Comparison of ENCODE assay signal across 13 cellular contexts in the genomic region with DNA sequence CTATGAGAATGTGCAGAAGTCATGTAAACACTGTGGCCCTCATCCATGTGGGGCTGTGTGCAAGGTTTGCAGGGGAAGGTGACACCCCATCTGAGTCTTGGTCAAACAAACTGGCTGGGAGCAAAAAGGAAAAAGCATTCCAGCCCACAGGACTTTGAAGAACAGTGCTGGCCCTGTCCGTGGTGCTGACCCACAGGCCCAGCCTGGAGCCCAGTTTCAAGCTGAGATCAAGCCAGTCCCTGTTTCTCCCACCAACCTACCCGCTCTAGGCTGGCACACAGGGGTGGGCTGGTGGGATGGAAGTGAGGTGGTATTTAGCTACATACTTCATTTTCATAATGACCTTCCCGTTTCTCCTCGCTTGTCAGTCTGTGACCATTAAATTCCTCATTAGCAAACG. TPM values are rescaled to one million over a fixed set of nuclear protein-coding genes. Genes with fewer than 3 reads are reported as not detected.
A peak's percentile ranks its signal among the peaks of the same experiment; 100 is the strongest.
DNase-seq lines count a peak whose midpoint lies in the region; ATAC-seq, FAIRE-seq and TF ChIP-seq lines count a peak whose summit lies in the region.
"Had no signal": no experiment of that assay in that cellular context is flagged by ENCODE, and none has a peak within 500 bp of the region (broad histone marks: within the 10 kb centered on the region; RNA-seq: fewer than 3 reads in every experiment).

No MANE protein-coding gene starts in this region.

- no peak for FAIRE-seq in kidney (lab: Jason Lieb, UNC)

- no peaks in the 10 kb centered on the region for H3K4me1 ChIP-seq in kidney (ENCODE audit: control insufficient read depth in 1 of 2, insufficient read depth in 1 of 2, low read depth in 1 of 2, low read length in 2 of 2)

- no peaks in the 10 kb centered on the region for H3K36me3 ChIP-seq in kidney (ENCODE audit: control insufficient read depth in 1 of 2, insufficient read depth in 2 of 2, low read length in 2 of 2)

- H3K27me3 Mint-ChIP-seq in activated CD4-positive, alpha-beta memory T cell treated with anti-CD3 and anti-CD28 coated beads for 36 hours, result peaks cover 19% of the 10 kb centered on the region
- H3K27me3 Mint-ChIP-seq in activated CD8-positive, alpha-beta T cell treated with anti-CD3 and anti-CD28 coated beads, Interleukin-2, amount 10 ng/mL, durations not matched to agents 7 days and 5 days (ENCODE audit: low read depth), result peaks cover 9% of the 10 kb centered on the region

- no peaks in the 10 kb centered on the region for H3K36me3 Mint-ChIP-seq in activated CD4-positive, alpha-beta memory T cell treated with anti-CD3 and anti-CD28 coated beads for 36 hours
- H3K36me3 Mint-ChIP-seq in activated CD8-positive, alpha-beta T cell treated with anti-CD3 and anti-CD28 coated beads, Interleukin-2, amount 10 ng/mL, durations not matched to agents 7 days and 5 days (ENCODE audit: low read depth), result no peaks in the 10 kb centered on the region

- no peaks in the 10 kb centered on the region for H3K4me1 Mint-ChIP-seq in activated CD4-positive, alpha-beta memory T cell treated with anti-CD3 and anti-CD28 coated beads for 36 hours (ENCODE audit: low read depth)
- peaks cover 23% of the 10 kb centered on the region for H3K4me1 Mint-ChIP-seq in activated CD8-positive, alpha-beta T cell treated with anti-CD3 and anti-CD28 coated beads, Interleukin-2, amount 10 ng/mL, durations not matched to agents 7 days and 5 days (ENCODE audit: low read depth)
- H3K4me1 Mint-ChIP-seq: activated CD4-positive, alpha-beta T cell treated with anti-CD3 and anti-CD28 coated beads for 36 hours had no signal

- POLR2A ChIA-PET in activated CD4-positive, alpha-beta memory T cell treated with anti-CD3 and anti-CD28 coated beads for 36 hours (lab: Charles Lee), result no interaction called here
- POLR2A ChIA-PET in activated CD8-positive, alpha-beta T cell treated with anti-CD3 and anti-CD28 coated beads, Interleukin-2, amount 10 ng/mL, durations not matched to agents 7 days and 5 days (lab: Charles Lee), result no interaction called here

- CTCF ChIA-PET in activated CD4-positive, alpha-beta memory T cell treated with anti-CD3 and anti-CD28 coated beads for 36 hours (lab: Charles Lee), result interaction anchor here (1.1 to 3.8 kb wide), 2 partner anchors 9 to 12 kb away, joined by 3 to 25 read pairs; partner anchors contain the start of gene RPL38
- CTCF ChIA-PET in activated CD8-positive, alpha-beta T cell treated with anti-CD3 and anti-CD28 coated beads, Interleukin-2, amount 10 ng/mL, durations not matched to agents 7 days and 5 days (lab: Charles Lee), result interaction anchor here (0.9 to 5.6 kb wide), 3 partner anchors 9 to 101 kb away, joined by 3 to 47 read pairs (median 6); partner anchors contain the start of gene RPL38

- DNase-seq in left ventricle myocardium superior, result no peak
- no peak for DNase-seq in Right ventricle myocardium inferior (ENCODE audit: missing footprints)
- DNase-seq in astrocyte of the hippocampus (ENCODE audit: low read depth, low spot score), result peak; percentile 64
- peak; percentile 68 for DNase-seq in kidney
- no peak for DNase-seq in activated CD4-positive, alpha-beta memory T cell treated with anti-CD3 and anti-CD28 coated beads for 36 hours
- no peak for DNase-seq in stimulated activated CD8-positive, alpha-beta memory T cell treated with anti-CD3 and anti-CD28 coated beads, Interleukin-4, amount 100 ng/mL, for 48 hours
- no peak for DNase-seq in activated CD8-positive, alpha-beta T cell treated with anti-CD3 and anti-CD28 coated beads, Interleukin-2, amount 10 ng/mL, durations not matched to agents 7 days and 5 days
- DNase-seq: activated CD4-positive, alpha-beta T cell treated with anti-CD3 and anti-CD28 coated beads for 36 hours; activated naive CD8-positive, alpha-beta T cell treated with anti-CD3 and anti-CD28 coated beads, Interleukin-2, amount 50 U/mL, for 24 hours; activated T-cell treated with anti-CD3 and anti-CD28 coated beads, Interleukin-2, amount 50 U/mL, for 1 hour; PC-9 had no signal

- H3K4me3 ChIP-seq in kidney (ENCODE audit: low read length in 2 of 2), result no peak overlapping the region
- H3K4me3 ChIP-seq: PC-9 had no signal

- no peaks in the 10 kb centered on the region for H3K9me3 Mint-ChIP-seq in activated CD4-positive, alpha-beta memory T cell treated with anti-CD3 and anti-CD28 coated beads for 36 hours
- H3K9me3 Mint-ChIP-seq in activated CD8-positive, alpha-beta T cell treated with anti-CD3 and anti-CD28 coated beads, Interleukin-2, amount 10 ng/mL, durations not matched to agents 7 days and 5 days (ENCODE audit: insufficient read depth), result no peaks in the 10 kb centered on the region
- H3K9me3 Mint-ChIP-seq: activated naive CD8-positive, alpha-beta T cell treated with anti-CD3 and anti-CD28 coated beads, Interleukin-2, amount 50 U/mL, for 24 hours; T-helper 1 cell treated with Interleukin-12 subunit alpha and Interleukin-12 subunit beta and Interleukin-4 antibody, amounts not matched to agents 30 μg/mL and 1 μg/mL, for 36 hours had no signal

- H3K9me3 ChIP-seq in kidney (ENCODE audit: control insufficient read depth in 1 of 2, low read length in 2 of 2), result peaks cover 0 to 3% of the 10 kb centered on the region in 2 donors

- ATAC-seq in left ventricle myocardium superior (peak; percentile 26), Right ventricle myocardium inferior (no peak), HG02763 (IDR thresholded peaks at IDR 0.05; ENCODE audit: unreplicated experiment) (no peak)
- no peak for ATAC-seq in activated CD8-positive, alpha-beta T cell treated with anti-CD3 and anti-CD28 coated beads, Interleukin-2, amount 10 ng/mL, durations not matched to agents 7 days and 5 days

- no peak overlapping the region for H3K4me3 Mint-ChIP-seq in activated CD4-positive, alpha-beta memory T cell treated with anti-CD3 and anti-CD28 coated beads for 36 hours
- H3K4me3 Mint-ChIP-seq in activated CD8-positive, alpha-beta T cell treated with anti-CD3 and anti-CD28 coated beads, Interleukin-2, amount 10 ng/mL, durations not matched to agents 7 days and 5 days, result no peak overlapping the region
- H3K4me3 Mint-ChIP-seq: activated CD4-positive, alpha-beta T cell treated with anti-CD3 and anti-CD28 coated beads for 36 hours; activated naive CD8-positive, alpha-beta T cell treated with anti-CD3 and anti-CD28 coated beads, Interleukin-2, amount 50 U/mL, for 24 hours; T-helper 1 cell treated with Interleukin-12 subunit alpha and Interleukin-12 subunit beta and Interleukin-4 antibody, amounts not matched to agents 30 μg/mL and 1 μg/mL, for 36 hours had no signal

- no peak overlapping the region for H3K9ac ChIP-seq in kidney (ENCODE audit: low read length in 2 of 2)

- no peak overlapping the region for H3K27ac Mint-ChIP-seq in activated CD4-positive, alpha-beta memory T cell treated with anti-CD3 and anti-CD28 coated beads for 36 hours
- no peak overlapping the region for H3K27ac Mint-ChIP-seq in activated CD8-positive, alpha-beta T cell treated with anti-CD3 and anti-CD28 coated beads, Interleukin-2, amount 10 ng/mL, durations not matched to agents 7 days and 5 days
- H3K27ac Mint-ChIP-seq: activated CD4-positive, alpha-beta T cell treated with anti-CD3 and anti-CD28 coated beads for 36 hours; activated naive CD8-positive, alpha-beta T cell treated with anti-CD3 and anti-CD28 coated beads, Interleukin-2, amount 50 U/mL, for 24 hours; T-helper 1 cell treated with Interleukin-12 subunit alpha and Interleukin-12 subunit beta and Interleukin-4 antibody, amounts not matched to agents 30 μg/mL and 1 μg/mL, for 36 hours had no signal

- TF ChIP-seq CTCF in kidney (IDR thresholded peaks at IDR 0.05; ENCODE audit: borderline replicate concordance, extremely low read depth, insufficient read depth), result no peak

- intact Hi-C loops in left ventricle myocardium superior (cut with micrococcal nuclease), result no loop called here
- intact Hi-C loops in Right ventricle myocardium inferior (cut with DNase I), result no loop called here
- intact Hi-C loops in kidney (cut with DNase I), result no loop called here
- intact Hi-C loops in activated CD4-positive, alpha-beta memory T cell treated with anti-CD3 and anti-CD28 coated beads for 36 hours (cut with micrococcal nuclease), result no loop called here

- H3K27ac ChIP-seq in kidney (ENCODE audit: low read depth in 2 of 2, low read length in 2 of 2), result no peak overlapping the region
- H3K27ac ChIP-seq: PC-9 had no signal

RNA-seq across cellular contexts. Expression of gene RPL38, which starts 12.7 kb away (rescaled TPM):
- total RNA-seq in left ventricle myocardium superior, result 724 TPM
- total RNA-seq in Right ventricle myocardium inferior, result 747 TPM
- 664 TPM for total RNA-seq in kidney
- 1,966 TPM for polyA plus RNA-seq in kidney (ENCODE audit: insufficient read depth, low read depth, low replicate concordance)
- total RNA-seq in activated CD4-positive, alpha-beta memory T cell treated with anti-CD3 and anti-CD28 coated beads for 36 hours, result 1,000 to 10,000 TPM; 1,460 to 1,580 TPM
- total RNA-seq in activated CD8-positive, alpha-beta T cell treated with anti-CD3 and anti-CD28 coated beads, Interleukin-2, amount 10 ng/mL, durations not matched to agents 7 days and 5 days, result 1,000 to 10,000 TPM in 1 of 2 experiments, 100 to 1,000 TPM in 1; 959 to 1,020 TPM

RNA-seq across cellular contexts. Expression of gene TTYH2, which starts 22.6 kb away (rescaled TPM):
- total RNA-seq in left ventricle myocardium superior, result 42.6 TPM
- 39.2 TPM for total RNA-seq in Right ventricle myocardium inferior
- total RNA-seq in kidney, result 7.1 TPM
- 2.4 TPM for polyA plus RNA-seq in kidney (ENCODE audit: insufficient read depth, low read depth, low replicate concordance)
- 1 to 10 TPM; 7.6 to 7.9 TPM for total RNA-seq in activated CD4-positive, alpha-beta memory T cell treated with anti-CD3 and anti-CD28 coated beads for 36 hours
- 1 to 10 TPM; 4.7 to 6.3 TPM for total RNA-seq in activated CD8-positive, alpha-beta T cell treated with anti-CD3 and anti-CD28 coated beads, Interleukin-2, amount 10 ng/mL, durations not matched to agents 7 days and 5 days

Comparison
In these comparisons a context has a peak if more than half of its experiments do, and no peak if none do; other contexts are left out.
1. DNase-seq: peak in astrocyte of the hippocampus (single experiment) and kidney (single experiment); none in left ventricle myocardium superior (single experiment), Right ventricle myocardium inferior (single experiment), activated CD4-positive, alpha-beta memory T cell treated with anti-CD3 and anti-CD28 coated beads for 36 hours (single experiment), stimulated activated CD8-positive, alpha-beta memory T cell treated with anti-CD3 and anti-CD28 coated beads, Interleukin-4, amount 100 ng/mL, for 48 hours (single experiment) and activated CD8-positive, alpha-beta T cell treated with anti-CD3 and anti-CD28 coated beads, Interleukin-2, amount 10 ng/mL, durations not matched to agents 7 days and 5 days (single experiment).